Comparison of ENCODE assay signal across 8 cellular contexts in the genomic region with DNA sequence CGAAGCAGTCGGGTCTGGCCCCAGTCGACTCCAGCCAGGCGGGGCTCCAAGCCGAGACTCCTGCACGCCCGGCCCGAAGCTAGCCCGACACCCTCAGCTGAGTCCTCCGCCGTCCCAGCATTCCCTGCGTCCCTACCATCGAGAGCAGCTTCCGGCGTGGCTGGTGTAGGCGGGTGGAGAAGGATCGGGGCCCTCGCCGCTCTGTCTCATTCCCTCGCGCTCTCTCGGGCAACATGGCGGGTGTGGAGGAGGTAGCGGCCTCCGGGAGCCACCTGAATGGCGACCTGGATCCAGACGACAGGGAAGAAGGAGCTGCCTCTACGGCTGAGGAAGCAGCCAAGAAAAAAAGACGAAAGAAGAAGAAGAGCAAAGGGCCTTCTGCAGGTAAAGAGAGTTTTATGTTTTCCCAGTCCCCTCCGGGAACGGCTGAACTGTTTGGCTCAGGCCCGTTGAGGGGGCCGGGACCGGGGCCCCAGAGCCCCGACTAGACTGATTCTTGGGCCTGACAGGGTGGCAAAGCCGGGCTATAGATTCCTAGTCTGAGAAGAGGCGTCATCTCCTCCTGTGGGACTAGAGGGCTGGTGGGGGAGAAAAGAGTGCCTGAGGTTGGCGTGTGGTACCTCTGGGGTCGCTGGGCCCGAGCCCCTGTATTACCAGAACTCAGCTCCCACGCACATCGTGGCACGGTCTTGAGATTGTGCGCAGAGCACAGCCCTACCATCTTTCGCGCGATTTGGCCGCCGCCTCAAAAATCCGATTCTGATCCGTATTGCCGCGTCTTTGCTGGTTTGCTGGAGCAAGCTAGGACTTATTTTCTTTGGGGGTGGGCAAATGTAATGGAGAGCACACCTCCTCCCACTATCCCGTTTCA. TPM values are rescaled to one million over a fixed set of nuclear protein-coding genes. Genes with fewer than 3 reads are reported as not detected.
DNase-seq lines count a peak whose midpoint lies in the region; ATAC-seq, FAIRE-seq and TF ChIP-seq lines count a peak whose summit lies in the region.

Gene METAP2 (plus strand): TSS at position 206 of the 871 bp plus-strand sequence. CDS start 28 bp downstream, at position 234.

- TF ChIP-seq CTCF in AG10803 (conservative IDR thresholded peaks at IDR 0.05; ENCODE audit: low read length) (no peak), keratinocyte (optimal IDR thresholded peaks at IDR 0.05 in 1 of 3, IDR thresholded peaks at IDR 0.05 in 1 of 3, conservative IDR thresholded peaks at IDR 0.05 in 1 of 3; ENCODE audit: extremely low read depth in 1 of 3, insufficient read depth in 2 of 3, low read length in 3 of 3) (no peak)

- H4K20me1 ChIP-seq in keratinocyte (ENCODE audit: control insufficient read depth, extremely low read depth, insufficient read depth, low read length) = no peaks in the 10 kb centered on the region

- H3K36me3 ChIP-seq in keratinocyte (ENCODE audit: control insufficient read depth in 2 of 2, extremely low read depth in 1 of 2, insufficient read depth in 2 of 2, low read length in 2 of 2) = peaks cover 2 to 20% of the 10 kb centered on the region in 2 experiments

- H3K4me3 ChIP-seq in AG10803 (ENCODE audit: low read length) (peak within 1 kb of the TSS; percentile 95), keratinocyte (ENCODE audit: control insufficient read depth in 2 of 3, extremely low read depth in 1 of 3, insufficient read depth in 2 of 3, low read depth in 1 of 3, low read length in 3 of 3) (peak within 1 kb of the TSS; percentile 78 to 97 (median 85))

- dilution Hi-C loops in keratinocyte (cut with MboI; ENCODE audit: extremely low pct_ligation_motif_present, low sequenced_read_pairs) = no loop called here

- no peaks in the 10 kb centered on the region for H3K9me3 ChIP-seq in keratinocyte (ENCODE audit: control insufficient read depth, low read depth, low read length)

- DNase-seq in AG10803 (ENCODE audit: low read depth) (peak; percentile 97), NCI-H460 (ENCODE audit: extremely low read depth, low read depth) (peak; percentile 98), cerebellar nuclear complex (lab: John Stamatoyannopoulos, UW) (peak; percentile 59 to 88), keratinocyte (ENCODE audit: low read depth, low spot score) (peak; percentile 67)
- peak; percentile 83 for DNase-seq in activated CD4-positive, CD25-positive, alpha-beta regulatory T cell treated with anti-CD3 and anti-CD28 coated beads, Interleukin-2, amount 50 U/mL, for 72 hours
- DNase-seq in stimulated activated CD4-positive, alpha-beta T cell treated with anti-CD3 and anti-CD28 coated beads, Interleukin-15, amount 100 ng/mL, for 1 hour (ENCODE audit: low read depth in 1 of 2, low spot score in 1 of 2) = peak; percentile 78 to 90

- peak within 1 kb of the TSS; percentile 94 for H3K9ac ChIP-seq in keratinocyte (ENCODE audit: control insufficient read depth, extremely low read depth, insufficient read depth, low read length)

- FAIRE-seq in keratinocyte (lab: Jason Lieb, UNC) = peak; percentile 75

- H2AFZ ChIP-seq in keratinocyte (ENCODE audit: control insufficient read depth, low read length) = peak within 1 kb of the TSS; percentile 94

- H3K27me3 ChIP-seq in keratinocyte (ENCODE audit: control insufficient read depth, extremely low read depth, insufficient read depth, low read length) = no peaks in the 10 kb centered on the region

- H3K9me1 ChIP-seq in keratinocyte (ENCODE audit: control insufficient read depth, extremely low read depth, insufficient read depth, low read length) = no peaks in the 10 kb centered on the region

- peak; percentile 97 for ATAC-seq in GM19043 (IDR thresholded peaks at IDR 0.05; ENCODE audit: low read depth, unreplicated experiment)
- ATAC-seq in HG03378 (IDR thresholded peaks at IDR 0.05; ENCODE audit: unreplicated experiment) = peak; percentile 93

- peaks cover 12% of the 10 kb centered on the region for H3K4me1 ChIP-seq in keratinocyte (ENCODE audit: control insufficient read depth, extremely low read depth, insufficient read depth, low read length)

- H3K27ac ChIP-seq in keratinocyte (ENCODE audit: control insufficient read depth, insufficient read depth, low read length) = peak within 1 kb of the TSS; percentile 87

- H3K4me2 ChIP-seq in keratinocyte (ENCODE audit: control insufficient read depth, extremely low read depth, insufficient read depth, low read depth, low read length) = peak within 1 kb of the TSS; percentile 83

- peaks cover 52% of the 10 kb centered on the region for H3K79me2 ChIP-seq in keratinocyte (ENCODE audit: control insufficient read depth, insufficient read depth, low read length)

RNA-seq across cellular contexts. Expression of gene METAP2, which starts in this region (rescaled TPM):
- 154 and 168 TPM in 2 replicates for total RNA-seq in NCI-H460 (2014; rRNA removed; shearing (Covaris generic))
- polyA plus RNA-seq in NCI-H460 (2014; cell fraction: nucleus; rRNA removed) = 93.2 and 132 TPM in 2 replicates
- polyA plus RNA-seq in keratinocyte = 51.0 to 103 TPM (median 68.4 TPM) in 3 replicates
- polyA plus RNA-seq in keratinocyte (2011; ENCODE audit: low read depth) = 518 TPM
- polyA plus RNA-seq in keratinocyte (2011; cell fraction: cytosol; rRNA removed) = 52.7 and 83.4 TPM in 2 replicates
- 34.9 and 55.0 TPM in 2 replicates for polyA plus RNA-seq in keratinocyte (2011; cell fraction: nucleus; rRNA removed)
- polyA plus RNA-seq in keratinocyte (2012; ENCODE audit: low replicate concordance) = 85.8 and 86.4 TPM in 2 replicates
- polyA minus RNA-seq in keratinocyte = 3.4 to 40.9 TPM (median 17.7 TPM) in 3 replicates
- polyA minus RNA-seq in keratinocyte (2011; cell fraction: cytosol; rRNA and poly(A)+ RNA removed) = 25.9 TPM
- polyA minus RNA-seq in keratinocyte (2011; cell fraction: nucleus; rRNA and poly(A)+ RNA removed) = 15.4 and 29.2 TPM in 2 replicates

Comparison
In these comparisons a context has a peak if more than half of its experiments do, and no peak if none do; other contexts are left out.
1. Peak in every context shown above with its lines: DNase-seq, ATAC-seq, H3K4me3 ChIP-seq and H3K27ac ChIP-seq.